ENCODE assay signal across 8 cellular contexts in the genomic region with DNA sequence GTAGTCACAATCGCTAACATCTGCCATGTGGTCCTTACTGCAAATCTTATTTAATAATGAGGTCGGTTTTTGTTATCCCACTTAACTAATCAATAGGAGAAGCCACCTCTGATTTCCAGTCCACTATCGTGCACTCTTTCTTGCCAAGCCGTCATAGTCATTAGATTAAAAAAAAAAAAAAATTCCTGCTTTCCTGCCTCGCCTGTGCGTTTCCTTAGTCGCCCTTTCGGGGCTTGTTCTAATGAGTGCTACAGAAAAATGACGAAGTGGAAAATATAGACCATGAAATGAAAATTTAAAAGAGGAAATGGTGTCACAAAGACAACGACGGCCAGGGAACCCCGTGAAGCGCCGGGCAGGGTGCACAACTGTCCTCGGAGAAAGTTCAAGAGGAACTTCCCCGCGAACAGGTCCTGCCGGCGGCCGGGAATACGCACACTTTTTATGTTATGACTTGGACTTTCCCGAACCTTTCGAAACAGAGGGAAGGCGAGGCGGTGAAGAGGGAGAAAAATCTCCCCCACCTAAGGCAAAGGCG. TPM values are rescaled to one million over a fixed set of nuclear protein-coding genes. Genes with fewer than 3 reads are reported as not detected.
A peak's percentile ranks its signal among the peaks of the same experiment; 100 is the strongest.
DNase-seq lines count a peak whose midpoint lies in the region; ATAC-seq and TF ChIP-seq lines count a peak whose summit lies in the region.

No MANE protein-coding gene starts in this region.

- no peaks in the 10 kb centered on the region for H3K9me3 ChIP-seq in BE2C
- H3K9me3 ChIP-seq in stomach smooth muscle (ENCODE audit: control insufficient read depth in 2 of 2, low read length in 2 of 2): no peaks in the 10 kb centered on the region

- H3K4me2 ChIP-seq in mesendoderm (ENCODE audit: low read length): peak overlapping the region; percentile 75

- H3K79me1 ChIP-seq in mesendoderm (ENCODE audit: low read length): peaks cover 5% of the 10 kb centered on the region

- H2BK5ac ChIP-seq in mesendoderm (ENCODE audit: low read length): peak overlapping the region; percentile 35

- no peak for TF ChIP-seq CTCF in BE2C (IDR thresholded peaks at IDR 0.05; ENCODE audit: low read depth, low read length)

- H3K4me1 ChIP-seq in BE2C (no peaks in the 10 kb centered on the region; the same call in 1 of the 2 replicates), mesendoderm (ENCODE audit: control insufficient read depth, low read depth, low read length) (no peaks in the 10 kb centered on the region), stomach smooth muscle (ENCODE audit: control insufficient read depth, insufficient read depth, low read length) (peaks cover 11% of the 10 kb centered on the region)

- no peak for DNase-seq in BE2C
- DNase-seq in T-helper 2 cell treated with Interferon-gamma antibody and Interleukin-4, amounts not matched to agents 5 μg/mL and 100 μg/mL, for 36 hours (ENCODE audit: low spot score): no peak
- peak; percentile 69 for DNase-seq in dermis blood vessel endothelial cell
- DNase-seq in mesendoderm: no peak
- DNase-seq in inferior parietal cortex (ENCODE audit: extremely low spot score): no peak

- peak overlapping the region; percentile 80 for H3K23ac ChIP-seq in mesendoderm (ENCODE audit: low read length)

- no peak overlapping the region for H2AK5ac ChIP-seq in mesendoderm (ENCODE audit: low read length)

- H3K27me3 Mint-ChIP-seq in T-helper 2 cell treated with Interferon-gamma antibody and Interleukin-4, amounts not matched to agents 5 μg/mL and 100 μg/mL, for 36 hours (ENCODE audit: low read depth): no peaks in the 10 kb centered on the region

- peak overlapping the region; percentile 89 for H3K4ac ChIP-seq in mesendoderm (ENCODE audit: low read depth, low read length)

- peak overlapping the region; percentile 51 for H3K56ac ChIP-seq in mesendoderm (ENCODE audit: low read length)

- H3K36me3 Mint-ChIP-seq in T-helper 2 cell treated with Interferon-gamma antibody and Interleukin-4, amounts not matched to agents 5 μg/mL and 100 μg/mL, for 36 hours (ENCODE audit: low read depth): peaks cover 12% of the 10 kb centered on the region

- peak overlapping the region; percentile 99 for H3K27ac Mint-ChIP-seq in T-helper 2 cell treated with Interferon-gamma antibody and Interleukin-4, amounts not matched to agents 5 μg/mL and 100 μg/mL, for 36 hours

- peak; percentile 11 for ATAC-seq in GM19372 (IDR thresholded peaks at IDR 0.05; ENCODE audit: low read depth, unreplicated experiment)
- ATAC-seq in HG03460 (IDR thresholded peaks at IDR 0.05; ENCODE audit: unreplicated experiment): peak; percentile 29

- H3K36me3 ChIP-seq in BE2C (peaks cover 3% of the 10 kb centered on the region), mesendoderm (ENCODE audit: control insufficient read depth, insufficient read depth, low read length) (no peaks in the 10 kb centered on the region), stomach smooth muscle (ENCODE audit: control insufficient read depth in 2 of 2, insufficient read depth in 2 of 2, low read length in 2 of 2) (no peaks in the 10 kb centered on the region)

- H3K79me2 ChIP-seq in mesendoderm (ENCODE audit: control insufficient read depth, insufficient read depth, low read length): peaks cover 26% of the 10 kb centered on the region

- H3K9ac ChIP-seq in mesendoderm (ENCODE audit: low read length) (peak overlapping the region; percentile 88), stomach smooth muscle (ENCODE audit: low read length in 2 of 2) (peak overlapping the region; percentile 84 to 87)

- no peak overlapping the region for H4K5ac ChIP-seq in mesendoderm (ENCODE audit: low read length)

- H3K27me3 ChIP-seq in BE2C (no peaks in the 10 kb centered on the region), mesendoderm (ENCODE audit: insufficient read depth, low read length, poor library complexity) (no peaks in the 10 kb centered on the region), stomach smooth muscle (ENCODE audit: control insufficient read depth in 1 of 2, insufficient read depth in 2 of 2, low read length in 2 of 2) (no peaks in the 10 kb centered on the region)

- H3K9me3 Mint-ChIP-seq in T-helper 2 cell treated with Interferon-gamma antibody and Interleukin-4, amounts not matched to agents 5 μg/mL and 100 μg/mL, for 36 hours: no peaks in the 10 kb centered on the region

- no CpG with 5 or more reads among the region's 26 CpGs for WGBS in mesendoderm (ENCODE audit: extremely low coverage, insufficient coverage, low lambda C conversion rate)

- H2BK15ac ChIP-seq in mesendoderm (replicated peaks; ENCODE audit: low read depth): no peak overlapping the region

- peak overlapping the region; percentile 100 for H3K18ac ChIP-seq in mesendoderm (ENCODE audit: low read length)

- no peak overlapping the region for H4K8ac ChIP-seq in mesendoderm (ENCODE audit: low read depth, low read length)

- peak overlapping the region; percentile 88 for H3K27ac ChIP-seq in mesendoderm (ENCODE audit: low read depth, low read length)
- H3K27ac ChIP-seq in stomach smooth muscle (ENCODE audit: low read length): peak overlapping the region; percentile 83

- H3K4me1 Mint-ChIP-seq in T-helper 2 cell treated with Interferon-gamma antibody and Interleukin-4, amounts not matched to agents 5 μg/mL and 100 μg/mL, for 36 hours (ENCODE audit: low read depth): peaks cover 18% of the 10 kb centered on the region

- peak overlapping the region; percentile 36 for H2BK120ac ChIP-seq in mesendoderm (ENCODE audit: low read depth, low read length)

- H3K4me3 ChIP-seq in BE2C (ENCODE audit: low read depth, low read length) (peak overlapping the region; percentile 95), mesendoderm (ENCODE audit: low read length) (peak overlapping the region; percentile 68), stomach smooth muscle (ENCODE audit: low read length in 2 of 2) (peak overlapping the region; percentile 73 to 91)

- peak overlapping the region; percentile 96 for H3K4me3 Mint-ChIP-seq in T-helper 2 cell treated with Interferon-gamma antibody and Interleukin-4, amounts not matched to agents 5 μg/mL and 100 μg/mL, for 36 hours

RNA-seq across cellular contexts. Expression of a gene that starts 0.3 kb away (rescaled TPM):
- polyA plus RNA-seq in BE2C (2012; ENCODE audit: insufficient read depth, insufficient read length, low read depth): 38.8 TPM
- 65.9 and 67.8 TPM in 2 replicates for total RNA-seq in dermis blood vessel endothelial cell
- 13.7 TPM for polyA plus RNA-seq in mesendoderm (2013, experiment 1 of 2)
- 13.9 TPM for polyA plus RNA-seq in mesendoderm (2013, experiment 2 of 2)
